1 cellular context compared by ENCODE assay signal in genomic region chr1:52368383-52369172, GRCh38.
A peak's percentile ranks its signal among the peaks of the same experiment; 100 is the strongest.
TF ChIP-seq lines count a peak whose summit lies in the region.

No MANE protein-coding gene starts in this region.

TF ChIP-seq in HepG2, 621 proteins besides CTCF, POLR2A, EP300 and RAD21 (continued from another document and continues in another):
- TF ChIP-seq ZBTB25 (CRISPR knock-in tag; IDR thresholded peaks at IDR 0.05): peak; percentile 48; the same call in 1 of the 2 replicates
- TF ChIP-seq ZNF552 (CRISPR knock-in tag; IDR thresholded peaks at IDR 0.05; ENCODE audit: borderline replicate concordance): no peak
- TF ChIP-seq ZNF484 (CRISPR knock-in tag; IDR thresholded peaks at IDR 0.05; ENCODE audit: borderline replicate concordance, low read depth): no peak
- TF ChIP-seq, protein P1, sequence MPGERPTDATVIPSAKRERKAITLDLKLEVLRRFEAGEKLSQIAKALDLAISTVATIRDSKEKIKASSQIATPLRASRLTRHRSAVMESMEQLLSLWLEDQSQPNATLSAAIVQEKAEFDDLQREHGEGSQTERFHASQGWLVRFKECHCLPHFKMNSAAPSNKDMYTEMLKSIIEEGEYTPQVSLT (CRISPR knock-in tag; IDR thresholded peaks at IDR 0.05; ENCODE audit: borderline replicate concordance, low read depth): no peak
- TF ChIP-seq BCL6 (CRISPR knock-in tag; IDR thresholded peaks at IDR 0.05): no peak
- TF ChIP-seq STAT6 (CRISPR knock-in tag; IDR thresholded peaks at IDR 0.05; ENCODE audit: borderline replicate concordance): no peak
- no peak for TF ChIP-seq BRD4 (CRISPR knock-in tag; IDR thresholded peaks at IDR 0.05)
- no peak for TF ChIP-seq HMGA1 (CRISPR knock-in tag; conservative IDR thresholded peaks at IDR 0.05)
- peak; percentile 41; the same call in 1 of the 2 replicates for TF ChIP-seq IRF2 (CRISPR knock-in tag; IDR thresholded peaks at IDR 0.05)
- TF ChIP-seq, protein P2, sequence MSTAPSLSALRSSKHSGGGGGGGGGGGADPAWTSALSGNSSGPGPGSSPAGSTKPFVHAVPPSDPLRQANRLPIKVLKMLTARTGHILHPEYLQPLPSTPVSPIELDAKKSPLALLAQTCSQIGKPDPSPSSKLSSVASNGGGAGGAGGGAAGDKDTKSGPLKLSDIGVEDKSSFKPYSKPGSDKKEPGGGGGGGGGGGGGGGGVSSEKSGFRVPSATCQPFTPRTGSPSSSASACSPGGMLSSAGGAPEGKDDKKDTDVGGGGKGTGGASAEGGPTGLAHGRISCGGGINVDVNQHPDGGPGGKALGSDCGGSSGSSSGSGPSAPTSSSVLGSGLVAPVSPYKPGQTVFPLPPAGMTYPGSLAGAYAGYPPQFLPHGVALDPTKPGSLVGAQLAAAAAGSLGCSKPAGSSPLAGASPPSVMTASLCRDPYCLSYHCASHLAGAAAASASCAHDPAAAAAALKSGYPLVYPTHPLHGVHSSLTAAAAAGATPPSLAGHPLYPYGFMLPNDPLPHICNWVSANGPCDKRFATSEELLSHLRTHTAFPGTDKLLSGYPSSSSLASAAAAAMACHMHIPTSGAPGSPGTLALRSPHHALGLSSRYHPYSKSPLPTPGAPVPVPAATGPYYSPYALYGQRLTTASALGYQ (CRISPR knock-in tag; IDR thresholded peaks at IDR 0.05): no peak
- TF ChIP-seq RBM22 (optimal IDR thresholded peaks at IDR 0.05; ENCODE audit: low read length): no peak
- no peak for TF ChIP-seq KLF11 (CRISPR knock-in tag; IDR thresholded peaks at IDR 0.05)
- TF ChIP-seq ELF1 (CRISPR knock-in tag; IDR thresholded peaks at IDR 0.05): no peak
- no peak for TF ChIP-seq RXRA (CRISPR knock-in tag; IDR thresholded peaks at IDR 0.05)
- TF ChIP-seq MTA3 (CRISPR knock-in tag; IDR thresholded peaks at IDR 0.05): no peak
- no peak for TF ChIP-seq AGO1 (IDR thresholded peaks at IDR 0.05; ENCODE audit: low read depth, low read length, poor library complexity, severe bottlenecking)
- no peak for TF ChIP-seq TRIM24 (CRISPR knock-in tag; IDR thresholded peaks at IDR 0.05)
- TF ChIP-seq, protein P3, sequence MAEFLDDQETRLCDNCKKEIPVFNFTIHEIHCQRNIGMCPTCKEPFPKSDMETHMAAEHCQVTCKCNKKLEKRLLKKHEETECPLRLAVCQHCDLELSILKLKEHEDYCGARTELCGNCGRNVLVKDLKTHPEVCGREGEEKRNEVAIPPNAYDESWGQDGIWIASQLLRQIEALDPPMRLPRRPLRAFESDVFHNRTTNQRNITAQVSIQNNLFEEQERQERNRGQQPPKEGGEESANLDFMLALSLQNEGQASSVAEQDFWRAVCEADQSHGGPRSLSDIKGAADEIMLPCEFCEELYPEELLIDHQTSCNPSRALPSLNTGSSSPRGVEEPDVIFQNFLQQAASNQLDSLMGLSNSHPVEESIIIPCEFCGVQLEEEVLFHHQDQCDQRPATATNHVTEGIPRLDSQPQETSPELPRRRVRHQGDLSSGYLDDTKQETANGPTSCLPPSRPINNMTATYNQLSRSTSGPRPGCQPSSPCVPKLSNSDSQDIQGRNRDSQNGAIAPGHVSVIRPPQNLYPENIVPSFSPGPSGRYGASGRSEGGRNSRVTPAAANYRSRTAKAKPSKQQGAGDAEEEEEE (CRISPR knock-in tag; IDR thresholded peaks at IDR 0.05; ENCODE audit: borderline replicate concordance): no peak
- peak; percentile 79 for TF ChIP-seq PHF8 (CRISPR knock-in tag; IDR thresholded peaks at IDR 0.05)
- TF ChIP-seq SCMH1 (CRISPR knock-in tag; IDR thresholded peaks at IDR 0.05; ENCODE audit: borderline replicate concordance): no peak
- 0 out of 2 replicates have a peak, but pooled peaks have one; percentile 7 for TF ChIP-seq ZNF331 (CRISPR knock-in tag; IDR thresholded peaks at IDR 0.05)
- TF ChIP-seq FOXJ3 (CRISPR knock-in tag; IDR thresholded peaks at IDR 0.05; ENCODE audit: borderline replicate concordance): no peak
- TF ChIP-seq SMAD1 (CRISPR knock-in tag; IDR thresholded peaks at IDR 0.05; ENCODE audit: borderline replicate concordance, low read depth): no peak
- TF ChIP-seq ELK4 (CRISPR knock-in tag; IDR thresholded peaks at IDR 0.05; ENCODE audit: borderline replicate concordance): no peak
- TF ChIP-seq ZNF749 (CRISPR knock-in tag; IDR thresholded peaks at IDR 0.05; ENCODE audit: borderline replicate concordance): no peak
- TF ChIP-seq ZNF547 (CRISPR knock-in tag; IDR thresholded peaks at IDR 0.05): no peak
- TF ChIP-seq PRDM10 (CRISPR knock-in tag; IDR thresholded peaks at IDR 0.05; ENCODE audit: low read depth): no peak
- no peak for TF ChIP-seq MBD4 (IDR thresholded peaks at IDR 0.05; ENCODE audit: borderline replicate concordance, low read length)
- TF ChIP-seq RXRB (CRISPR knock-in tag; IDR thresholded peaks at IDR 0.05; ENCODE audit: borderline replicate concordance): 0 out of 2 replicates have a peak, but pooled peaks have one; percentile 18
- 0 out of 2 replicates have a peak, but pooled peaks have one; percentile 52 for TF ChIP-seq REPIN1 (CRISPR knock-in tag; IDR thresholded peaks at IDR 0.05; ENCODE audit: borderline replicate concordance, low read depth)
- peak; percentile 44 for TF ChIP-seq ZNF781 (CRISPR knock-in tag; IDR thresholded peaks at IDR 0.05; ENCODE audit: borderline replicate concordance, not compliant biosample characterization)
- no peak for TF ChIP-seq FOXP4 (CRISPR knock-in tag; IDR thresholded peaks at IDR 0.05)
- no peak for TF ChIP-seq HNRNPK (IDR thresholded peaks at IDR 0.05; ENCODE audit: low read depth, low read length, poor library complexity, severe bottlenecking)
- no peak for TF ChIP-seq SMARCC2 (IDR thresholded peaks at IDR 0.05)
- TF ChIP-seq LRRFIP1 (CRISPR knock-in tag; conservative IDR thresholded peaks at IDR 0.05): no peak
- TF ChIP-seq ZFYVE20 (CRISPR knock-in tag; IDR thresholded peaks at IDR 0.05; ENCODE audit: borderline replicate concordance, low read depth): no peak
- TF ChIP-seq, protein P4, sequence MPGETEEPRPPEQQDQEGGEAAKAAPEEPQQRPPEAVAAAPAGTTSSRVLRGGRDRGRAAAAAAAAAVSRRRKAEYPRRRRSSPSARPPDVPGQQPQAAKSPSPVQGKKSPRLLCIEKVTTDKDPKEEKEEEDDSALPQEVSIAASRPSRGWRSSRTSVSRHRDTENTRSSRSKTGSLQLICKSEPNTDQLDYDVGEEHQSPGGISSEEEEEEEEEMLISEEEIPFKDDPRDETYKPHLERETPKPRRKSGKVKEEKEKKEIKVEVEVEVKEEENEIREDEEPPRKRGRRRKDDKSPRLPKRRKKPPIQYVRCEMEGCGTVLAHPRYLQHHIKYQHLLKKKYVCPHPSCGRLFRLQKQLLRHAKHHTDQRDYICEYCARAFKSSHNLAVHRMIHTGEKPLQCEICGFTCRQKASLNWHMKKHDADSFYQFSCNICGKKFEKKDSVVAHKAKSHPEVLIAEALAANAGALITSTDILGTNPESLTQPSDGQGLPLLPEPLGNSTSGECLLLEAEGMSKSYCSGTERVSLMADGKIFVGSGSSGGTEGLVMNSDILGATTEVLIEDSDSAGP (CRISPR knock-in tag; IDR thresholded peaks at IDR 0.05; ENCODE audit: borderline replicate concordance): peak; percentile 84; the same call in 1 of the 2 replicates
- no peak for TF ChIP-seq PAWR (CRISPR knock-in tag; IDR thresholded peaks at IDR 0.05; ENCODE audit: borderline replicate concordance)
- TF ChIP-seq GLI4 (CRISPR knock-in tag; IDR thresholded peaks at IDR 0.05; ENCODE audit: borderline replicate concordance): no peak
- TF ChIP-seq ZBTB1 (CRISPR knock-in tag; IDR thresholded peaks at IDR 0.05; ENCODE audit: borderline replicate concordance): no peak
- TF ChIP-seq FOXA3 (CRISPR knock-in tag; IDR thresholded peaks at IDR 0.05): no peak; the same call in 1 of the 2 replicates
- no peak for TF ChIP-seq ZKSCAN5 (CRISPR knock-in tag; IDR thresholded peaks at IDR 0.05)
- no peak for TF ChIP-seq SNAPC5 (CRISPR knock-in tag; IDR thresholded peaks at IDR 0.05; ENCODE audit: borderline replicate concordance)
- TF ChIP-seq SNRNP70 (IDR thresholded peaks at IDR 0.05; ENCODE audit: low read depth, low read length): no peak
